Comparison of ENCODE assay signal across 16 cellular contexts in genomic region chr12:100793182-100793581, GRCh38. TPM values are rescaled to one million over a fixed set of nuclear protein-coding genes. Genes with fewer than 3 reads are reported as not detected.
DNase-seq lines count a peak whose midpoint lies in the region; ATAC-seq and TF ChIP-seq lines count a peak whose summit lies in the region.
"Had no signal": no experiment of that assay in that cellular context is flagged by ENCODE, and none has a peak within 500 bp of the region (broad histone marks: within the 10 kb centered on the region; RNA-seq: fewer than 3 reads in every experiment).

No MANE protein-coding gene starts in this region.

- WGBS in mesenchymal stem cell, result 38% methylated on average over 1 of the region's 2 CpGs

- peaks cover 40% of the 10 kb centered on the region for H3K4me1 Mint-ChIP-seq in GM23338

- no peaks in the 10 kb centered on the region for H3K79me2 ChIP-seq in GM23338 (replicated peaks; ENCODE audit: insufficient read depth)

- no peak overlapping the region for H4K91ac ChIP-seq in mesenchymal stem cell (ENCODE audit: low read length)

- H3K9me2 ChIP-seq in GM23338 (ENCODE audit: insufficient read depth), result peaks cover 6% of the 10 kb centered on the region

- no peak overlapping the region for H3K4me3 Mint-ChIP-seq in GM23338
- H3K4me3 Mint-ChIP-seq: activated CD4-positive, alpha-beta memory T cell treated with anti-CD3 and anti-CD28 coated beads for 36 hours had no signal

- peaks cover 5% of the 10 kb centered on the region for H3K4me1 ChIP-seq in mesenchymal stem cell (ENCODE audit: control insufficient read depth, insufficient read depth, low read depth, low read length)
- H3K4me1 ChIP-seq in GM23338 (ENCODE audit: insufficient read depth), result peaks cover 57% of the 10 kb centered on the region
- H3K4me1 ChIP-seq: heart right ventricle had no signal

- H3K9me3 ChIP-seq in mesenchymal stem cell (ENCODE audit: control insufficient read depth, low read length), result no peaks in the 10 kb centered on the region
- H3K9me3 ChIP-seq: heart right ventricle, mucosa of descending colon had no signal

- H4K8ac ChIP-seq in mesenchymal stem cell (ENCODE audit: low read length), result no peak overlapping the region

- no peak overlapping the region for H2BK5ac ChIP-seq in mesenchymal stem cell (ENCODE audit: low read depth, low read length, poor library complexity, severe bottlenecking)

- no peak for TF ChIP-seq CTCF in AG10803 (conservative IDR thresholded peaks at IDR 0.05; ENCODE audit: low read length)
- no peak for TF ChIP-seq CTCF in cardiac fibroblast (IDR thresholded peaks at IDR 0.05; ENCODE audit: low read depth, low read length)
- no peak for TF ChIP-seq CTCF in GM23338 (conservative IDR thresholded peaks at IDR 0.05; ENCODE audit: low read depth in 2 of 2)

- H3K4me2 ChIP-seq in mesenchymal stem cell (ENCODE audit: low read length, poor library complexity, severe bottlenecking), result no peak overlapping the region
- H3K4me2 ChIP-seq in GM23338, result no peak overlapping the region

- H3K9me3 Mint-ChIP-seq in GM23338, result no peaks in the 10 kb centered on the region
- H3K9me3 Mint-ChIP-seq: activated CD4-positive, alpha-beta memory T cell treated with anti-CD3 and anti-CD28 coated beads for 36 hours had no signal

- H2AFZ ChIP-seq in mesenchymal stem cell (ENCODE audit: low read depth, low read length), result no peak overlapping the region
- no peak overlapping the region for H2AFZ ChIP-seq in GM23338

- no peak overlapping the region for H2BK120ac ChIP-seq in mesenchymal stem cell (ENCODE audit: low read depth, low read length)

- H3F3A ChIP-seq in GM23338 (replicated peaks; ENCODE audit: low read depth), result no peaks in the 10 kb centered on the region

- H3K4me3 ChIP-seq in AG10803 (ENCODE audit: low read length), result no peak overlapping the region
- H3K4me3 ChIP-seq in cardiac fibroblast (replicated peaks in 1 of 2; ENCODE audit: low read depth in 2 of 2, low read length in 2 of 2), result no peak overlapping the region
- H3K4me3 ChIP-seq in mesenchymal stem cell (ENCODE audit: insufficient read depth in 1 of 2, low read depth in 1 of 2, low read length in 2 of 2), result no peak overlapping the region
- H3K4me3 ChIP-seq in GM23338, result no peak overlapping the region
- H3K4me3 ChIP-seq: coronary artery, heart right ventricle, mucosa of descending colon had no signal

- DNase-seq in AG10803 (ENCODE audit: low read depth) (peak; percentile 56), LHCN-M2 (ENCODE audit: low read depth) (peak; percentile 58), cardiac fibroblast (ENCODE audit: low read depth in 2 of 2) (peak; percentile 15 to 30), mesenchymal stem cell (peak; percentile 48), GM23338 (ENCODE audit: low spot score) (no peak), NCI-H1930 (lab: John Stamatoyannopoulos, UW) (no peak), G401 (ENCODE audit: low spot score) (no peak), activated T-cell treated with anti-CD3 and anti-CD28 coated beads for 4 hours (no peak)
- DNase-seq: activated CD4-positive, alpha-beta memory T cell treated with anti-CD3 and anti-CD28 coated beads for 36 hours; Calu3; heart right ventricle; mucosa of descending colon; NCI-H1694; NCI-H446; stimulated activated naive CD4-positive, alpha-beta T cell had no signal

- H2BK15ac ChIP-seq in mesenchymal stem cell (ENCODE audit: low read depth, poor library complexity, severe bottlenecking), result no peak overlapping the region

- no peak overlapping the region for H3K27ac Mint-ChIP-seq in GM23338
- H3K27ac Mint-ChIP-seq: activated CD4-positive, alpha-beta memory T cell treated with anti-CD3 and anti-CD28 coated beads for 36 hours had no signal

- H3K36me3 Mint-ChIP-seq in GM23338 (ENCODE audit: low read depth), result no peaks in the 10 kb centered on the region
- H3K36me3 Mint-ChIP-seq: activated CD4-positive, alpha-beta memory T cell treated with anti-CD3 and anti-CD28 coated beads for 36 hours had no signal

- H4K20me1 ChIP-seq in GM23338 (replicated peaks; ENCODE audit: insufficient read depth), result no peaks in the 10 kb centered on the region

- no peak overlapping the region for H3K14ac ChIP-seq in mesenchymal stem cell (ENCODE audit: low read length in 2 of 2)

- H3K36me3 ChIP-seq in mesenchymal stem cell (ENCODE audit: control insufficient read depth in 1 of 2, insufficient read depth in 2 of 2, low read depth in 1 of 2, low read length in 2 of 2) (no peaks in the 10 kb centered on the region), GM23338 (ENCODE audit: insufficient read depth) (no peaks in the 10 kb centered on the region)
- H3K36me3 ChIP-seq: heart right ventricle had no signal

- H3K27ac ChIP-seq in mesenchymal stem cell (ENCODE audit: low read length, poor library complexity, severe bottlenecking), result no peak overlapping the region
- no peak overlapping the region for H3K27ac ChIP-seq in GM23338 (ENCODE audit: low read depth)
- H3K27ac ChIP-seq: coronary artery, heart right ventricle had no signal

- H3K79me1 ChIP-seq in mesenchymal stem cell (replicated peaks; ENCODE audit: low read length, poor library complexity, severe bottlenecking), result no peaks in the 10 kb centered on the region

- no peak overlapping the region for H3K23ac ChIP-seq in mesenchymal stem cell (ENCODE audit: low read length in 2 of 2)

- no peak overlapping the region for H3K9ac ChIP-seq in mesenchymal stem cell (ENCODE audit: low read length)

- H2BK12ac ChIP-seq in mesenchymal stem cell (ENCODE audit: low read length in 2 of 2), result no peak overlapping the region

- no peak overlapping the region for H3K18ac ChIP-seq in mesenchymal stem cell (ENCODE audit: low read depth in 1 of 2, low read length in 2 of 2)

- in situ Hi-C loops in G401 (cut with HindIII; ENCODE audit: low sequenced_read_pairs), result no loop called here

- peaks cover 11% of the 10 kb centered on the region for H3K27me3 Mint-ChIP-seq in GM23338 (ENCODE audit: insufficient read depth, low read depth, poor library complexity)

- no peak for ATAC-seq in GM23338
- ATAC-seq: heart right ventricle, mucosa of descending colon had no signal

- no peak overlapping the region for H3K4ac ChIP-seq in mesenchymal stem cell (ENCODE audit: low read depth in 1 of 2, low read length in 2 of 2)

- H3K27me3 ChIP-seq in mesenchymal stem cell (ENCODE audit: control insufficient read depth in 1 of 2, insufficient read depth in 1 of 2, low read length in 2 of 2) (peaks cover 15 to 26% of the 10 kb centered on the region in 2 experiments), GM23338 (ENCODE audit: insufficient read depth) (no peaks in the 10 kb centered on the region)

- H2AK5ac ChIP-seq in mesenchymal stem cell (ENCODE audit: low read length, severe bottlenecking), result no peak overlapping the region

TF ChIP-seq in GM23338, 12 proteins besides CTCF, POLR2A, EP300 and RAD21 (continues in another document):
- TF ChIP-seq REST (IDR thresholded peaks at IDR 0.05; ENCODE audit: unreplicated experiment) (no peak), STAT1 (IDR thresholded peaks at IDR 0.05; ENCODE audit: unreplicated experiment) (no peak)

RNA-seq across cellular contexts. Expression of gene ANO4, which starts 1.4 kb away (rescaled TPM):
- total RNA-seq in LHCN-M2 (2014; rRNA removed), result 8.3 and 8.8 TPM in 2 replicates
- 3.2 TPM for polyA plus RNA-seq in LHCN-M2 (2012)
- polyA plus RNA-seq in mesenchymal stem cell (2013, experiment 1 of 2), result 22.1 TPM
- 23.1 TPM for polyA plus RNA-seq in mesenchymal stem cell (2013, experiment 2 of 2)
- total RNA-seq in GM23338 (2014; rRNA removed; shearing (Covaris generic)), result 2.6 and 8.7 TPM in 2 replicates
- 0.89 and 1.7 TPM in 2 replicates for polyA plus RNA-seq in GM23338 (2016; fragmentation: Nextera tagmentation; extraction: Ambion mirVana)
- total RNA-seq in G401 (2014; rRNA removed; shearing (Covaris generic)), result not detected in 2 replicates
- total RNA-seq: activated CD4-positive, alpha-beta memory T cell treated with anti-CD3 and anti-CD28 coated beads for 36 hours had no signal

Comparison
In these comparisons a context has a peak if more than half of its experiments do, and no peak if none do; other contexts are left out.
1. DNase-seq: peak in AG10803 (single experiment), LHCN-M2 (single experiment), cardiac fibroblast (2 of 2) and mesenchymal stem cell (single experiment); none in GM23338 (single experiment), NCI-H1930 (0 of 2), G401 (single experiment) and activated T-cell treated with anti-CD3 and anti-CD28 coated beads for 4 hours (single experiment).